8 cellular contexts compared by ENCODE assay signal in the genomic region with DNA sequence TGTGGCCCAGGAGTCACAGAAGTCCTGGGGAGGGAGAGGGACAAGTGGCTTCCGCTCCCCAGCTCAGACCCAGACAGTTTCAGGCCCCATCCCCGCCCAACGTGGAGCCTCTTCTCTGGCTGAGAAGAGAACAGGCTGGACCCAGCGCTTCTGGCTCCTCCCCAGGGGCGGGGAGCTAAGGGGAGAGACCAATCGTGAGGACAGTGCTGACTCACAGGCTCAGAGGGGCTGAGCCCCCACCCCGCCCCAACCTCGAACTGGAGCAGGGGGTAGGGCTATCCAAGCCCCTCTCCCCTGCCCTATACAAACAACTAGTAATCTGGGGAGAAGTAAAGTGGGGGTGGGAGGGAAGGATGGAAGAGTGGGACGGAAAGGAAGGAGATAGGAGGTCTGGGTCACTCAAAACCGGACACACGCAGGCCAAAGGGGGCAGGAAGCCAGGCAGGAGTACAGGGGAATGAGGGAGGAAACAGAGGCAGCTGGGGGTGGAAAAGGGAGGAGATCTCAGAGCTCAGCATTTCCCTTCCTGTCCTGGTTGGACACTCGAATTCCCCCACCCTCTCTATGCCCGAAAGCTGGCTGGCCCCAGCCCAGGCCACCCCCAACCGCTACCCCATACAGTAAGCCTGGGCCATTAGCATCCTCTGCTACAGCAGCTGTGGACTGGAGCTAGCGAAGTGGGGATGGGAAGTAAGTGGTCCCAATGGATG. TPM values are rescaled to one million over a fixed set of nuclear protein-coding genes. Genes with fewer than 3 reads are reported as not detected.
DNase-seq lines count a peak whose midpoint lies in the region; ATAC-seq and TF ChIP-seq lines count a peak whose summit lies in the region.

SHC1 (minus strand) TSS at position 117 of the 710 bp plus-strand sequence. CDS start 221 bp downstream, outside the sequence.

- no peaks in the 10 kb centered on the region for H3K27me3 ChIP-seq in ACC112 (ENCODE audit: insufficient read depth, low read length)

- H3K4me3 ChIP-seq in ACC112 (ENCODE audit: low read depth, low read length) (peak within 1 kb of the TSS; percentile 90), urinary bladder (ENCODE audit: low read depth, low read length) (peak within 1 kb of the TSS; percentile 29)

- TF ChIP-seq POLR2A in GM18505 (IDR thresholded peaks at IDR 0.05; ENCODE audit: borderline replicate concordance, extremely low read depth, insufficient read depth, insufficient read length): peak; percentile 64

- no peak for ATAC-seq in GM18505 (IDR thresholded peaks at IDR 0.05; ENCODE audit: unreplicated experiment)
- no peak for ATAC-seq in GM18519 (IDR thresholded peaks at IDR 0.05; ENCODE audit: low FRiP score, unreplicated experiment)

- no peak within 1 kb of the TSS for H2AFZ ChIP-seq in ACC112 (ENCODE audit: low read length, unreplicated experiment)

- peak within 1 kb of the TSS; percentile 61 to 97 (median 96) for H3K27ac Mint-ChIP-seq in nephron

- no peaks in the 10 kb centered on the region for H3K9me3 Mint-ChIP-seq in nephron

- H3K4me1 ChIP-seq in ACC112 (ENCODE audit: control insufficient read depth, insufficient read depth, low read length, unreplicated experiment) (peaks cover 46% of the 10 kb centered on the region), urinary bladder (ENCODE audit: insufficient read depth) (no peaks in the 10 kb centered on the region)

- H3K27ac ChIP-seq in ACC112 (ENCODE audit: low read depth, low read length) (peak within 1 kb of the TSS; percentile 97), urinary bladder (ENCODE audit: low read depth) (peak within 1 kb of the TSS; percentile 90)

- no peaks in the 10 kb centered on the region; the same call in 1 of the 2 replicates for H3K36me3 ChIP-seq in ACC112 (ENCODE audit: insufficient read depth, low read length)
- no peaks in the 10 kb centered on the region for H3K36me3 ChIP-seq in urinary bladder (ENCODE audit: insufficient read depth)

- peaks cover 32% of the 10 kb centered on the region for H3K4me1 Mint-ChIP-seq in nephron

- H3K36me3 Mint-ChIP-seq in nephron (ENCODE audit: low read depth): peaks cover 12% of the 10 kb centered on the region

- no peak for TF ChIP-seq CTCF in nephron (IDR thresholded peaks at IDR 0.05; ENCODE audit: unreplicated experiment in 3 of 3)

- H3K27me3 Mint-ChIP-seq in nephron (ENCODE audit: low read depth): no peaks in the 10 kb centered on the region

- 7% methylated on average over 15 of the region's 15 CpGs for WGBS in urinary bladder

- DNase-seq in NCI-H774 (lab: John Stamatoyannopoulos, UW) (peak; percentile 75), foreskin melanocyte (peak; percentile 87)
- peak; percentile 53 for DNase-seq in activated naive CD4-positive, alpha-beta T cell treated with anti-CD3 and anti-CD28 coated beads, Interleukin-2, amount 50 U/mL, for 16 hours

- peak within 1 kb of the TSS; percentile 84 to 86 (median 86) for H3K4me3 Mint-ChIP-seq in nephron

- H3K79me2 ChIP-seq in ACC112 (ENCODE audit: control insufficient read depth, insufficient read depth, low read length, unreplicated experiment): peaks cover 59% of the 10 kb centered on the region

RNA-seq across cellular contexts. Expression of gene SHC1, which starts in this region (rescaled TPM):
- 61.2 TPM for total RNA-seq in urinary bladder
- polyA plus RNA-seq in urinary bladder: 110 TPM
